8 cellular contexts compared by ENCODE assay signal in genomic region chr15:50424066-50424890, GRCh38. TPM values are rescaled to one million over a fixed set of nuclear protein-coding genes. Genes with fewer than 3 reads are reported as not detected.
DNase-seq lines count a peak whose midpoint lies in the region; ATAC-seq and TF ChIP-seq lines count a peak whose summit lies in the region.

USP8 (plus strand) TSS chr15:50424405; CDS start chr15:50439074, 14,669 bp downstream.

- no peaks in the 10 kb centered on the region for H3K9me3 Mint-ChIP-seq in activated T-cell treated with anti-CD3 and anti-CD28 coated beads, Interleukin-2, amount 50 U/mL, for 24 hours

- H3K27me3 ChIP-seq in mucosa of rectum (ENCODE audit: control insufficient read depth in 2 of 2, insufficient read depth in 2 of 2, low read length in 2 of 2) = no peaks in the 10 kb centered on the region

- no peaks in the 10 kb centered on the region for H3K9me3 ChIP-seq in mucosa of rectum (ENCODE audit: control insufficient read depth in 2 of 2, low read length in 2 of 2)

- H3K9ac ChIP-seq in mucosa of rectum (ENCODE audit: low read depth in 1 of 2, low read length in 2 of 2) = peak within 1 kb of the TSS; percentile 85 to 99

- H3K4me1 Mint-ChIP-seq in activated T-cell treated with anti-CD3 and anti-CD28 coated beads, Interleukin-2, amount 50 U/mL, for 24 hours (ENCODE audit: low read depth) = peaks cover 37% of the 10 kb centered on the region

- peaks cover 35% of the 10 kb centered on the region for H3K36me3 Mint-ChIP-seq in activated T-cell treated with anti-CD3 and anti-CD28 coated beads, Interleukin-2, amount 50 U/mL, for 24 hours (ENCODE audit: low read depth)

- peaks cover 3 to 6% of the 10 kb centered on the region in 2 donors for H3K4me1 ChIP-seq in mucosa of rectum (ENCODE audit: control insufficient read depth in 2 of 2, insufficient read depth in 2 of 2, low read length in 2 of 2)

- no peaks in the 10 kb centered on the region for H3K27me3 Mint-ChIP-seq in activated T-cell treated with anti-CD3 and anti-CD28 coated beads, Interleukin-2, amount 50 U/mL, for 24 hours

- peak; percentile 72 for DNase-seq in DMS153 treated with DMSO at 0.1 percent for 48 hours (lab: John Stamatoyannopoulos, UW; ENCODE audit: unreplicated experiment)
- peak; percentile 99 for DNase-seq in KBM-7
- peak; percentile 96 for DNase-seq in activated T-cell treated with anti-CD3 and anti-CD28 coated beads, Interleukin-2, amount 50 U/mL, for 24 hours
- DNase-seq in erythroblast (lab: John Stamatoyannopoulos, UW) = peak; percentile 98
- peak; percentile 98 for DNase-seq in stimulated activated CD8-positive, alpha-beta memory T cell treated with anti-CD3 and anti-CD28 coated beads, Interleukin-4, amount 100 ng/mL, for 48 hours

- peak; percentile 98 for TF ChIP-seq POLR2A in erythroblast (IDR thresholded peaks at IDR 0.05; ENCODE audit: low read length)

- peak within 1 kb of the TSS; percentile 93 for H3K4me3 Mint-ChIP-seq in activated T-cell treated with anti-CD3 and anti-CD28 coated beads, Interleukin-2, amount 50 U/mL, for 24 hours

- ATAC-seq in GM21717 (IDR thresholded peaks at IDR 0.05; ENCODE audit: unreplicated experiment) = peak; percentile 93

- peak within 1 kb of the TSS; percentile 79 to 100 for H3K4me3 ChIP-seq in mucosa of rectum (ENCODE audit: low read length in 2 of 2)

- H3K36me3 ChIP-seq in mucosa of rectum (ENCODE audit: control insufficient read depth in 2 of 2, insufficient read depth in 2 of 2, low read length in 2 of 2) = peaks cover 0 to 4% of the 10 kb centered on the region in 2 donors

- peak within 1 kb of the TSS; percentile 88 to 93 for H3K27ac ChIP-seq in mucosa of rectum (ENCODE audit: low read depth in 2 of 2, low read length in 2 of 2)

- peak within 1 kb of the TSS; percentile 97 for H3K27ac Mint-ChIP-seq in activated T-cell treated with anti-CD3 and anti-CD28 coated beads, Interleukin-2, amount 50 U/mL, for 24 hours

- in situ Hi-C loops in KBM-7 (cut with MboI; ENCODE audit: low pct_unique_long_range_greater_than_20kb, low sequenced_read_pairs) = no loop called here

TF ChIP-seq in PFSK-1, 5 proteins besides CTCF, POLR2A, EP300 and RAD21:
- peak; percentile 70; the same call in 1 of the 2 replicates for TF ChIP-seq SIN3A (IDR thresholded peaks at IDR 0.05; ENCODE audit: borderline replicate concordance, insufficient read depth, low read length)
- no peak for TF ChIP-seq REST (IDR thresholded peaks at IDR 0.05; ENCODE audit: insufficient read depth in 1 of 2, low read depth in 2 of 2, low read length in 2 of 2)
- TF ChIP-seq FOXP2 (optimal IDR thresholded peaks at IDR 0.05; ENCODE audit: borderline replicate concordance, extremely low read depth, extremely low read length, insufficient read depth) = no peak
- TF ChIP-seq TAF1 (IDR thresholded peaks at IDR 0.05; ENCODE audit: borderline replicate concordance, insufficient read depth, low read length) = peak; percentile 92; the same call in 1 of the 2 replicates
- TF ChIP-seq POLR2AphosphoS5 (IDR thresholded peaks at IDR 0.05; ENCODE audit: low read depth, low read length) = peak; percentile 95

RNA-seq across cellular contexts. Expression of gene USP8, which starts in this region (rescaled TPM):
- polyA plus RNA-seq in PFSK-1 (2012; ENCODE audit: insufficient read length, low read depth) = 26.0 TPM

Comparison
In these comparisons a context has a peak if more than half of its experiments do, and no peak if none do; other contexts are left out.
1. Peak in every context shown above with its lines: DNase-seq, ATAC-seq, H3K4me3 ChIP-seq and H3K27ac ChIP-seq.